ENCODE assay signal across 1 cellular context in the genomic region with DNA sequence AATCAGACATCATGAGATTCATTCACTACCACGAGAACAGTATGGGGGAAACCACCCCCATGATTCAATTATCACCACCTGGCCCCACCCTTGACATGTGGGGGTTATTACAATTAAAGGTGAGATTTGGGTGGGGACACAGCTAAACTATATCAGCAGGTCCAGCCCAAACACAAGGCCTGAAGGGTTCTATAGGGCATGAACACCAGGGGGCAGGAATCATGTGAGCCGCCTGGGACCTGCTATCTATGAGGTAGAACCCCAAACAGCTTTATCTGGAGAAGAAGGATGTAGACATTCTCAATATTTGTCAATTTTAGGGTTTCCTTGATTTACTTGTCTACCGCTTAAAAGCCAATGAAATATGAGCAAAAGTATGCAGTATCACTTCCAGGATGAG.
TF ChIP-seq lines count a peak whose summit lies in the region.

No MANE protein-coding gene starts in this region.

TF ChIP-seq in WTC11, 78 proteins besides CTCF, POLR2A, EP300 and RAD21 (continued from another document):
- TF ChIP-seq, protein P1, sequence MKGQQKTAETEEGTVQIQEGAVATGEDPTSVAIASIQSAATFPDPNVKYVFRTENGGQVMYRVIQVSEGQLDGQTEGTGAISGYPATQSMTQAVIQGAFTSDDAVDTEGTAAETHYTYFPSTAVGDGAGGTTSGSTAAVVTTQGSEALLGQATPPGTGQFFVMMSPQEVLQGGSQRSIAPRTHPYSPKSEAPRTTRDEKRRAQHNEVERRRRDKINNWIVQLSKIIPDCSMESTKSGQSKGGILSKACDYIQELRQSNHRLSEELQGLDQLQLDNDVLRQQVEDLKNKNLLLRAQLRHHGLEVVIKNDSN (CRISPR knock-in tag; IDR thresholded peaks at IDR 0.05) = no peak
- TF ChIP-seq ZNF138 (CRISPR knock-in tag; conservative IDR thresholded peaks at IDR 0.05) (no peak), JAZF1 (CRISPR knock-in tag; IDR thresholded peaks at IDR 0.05) (no peak)
- TF ChIP-seq, protein P2, sequence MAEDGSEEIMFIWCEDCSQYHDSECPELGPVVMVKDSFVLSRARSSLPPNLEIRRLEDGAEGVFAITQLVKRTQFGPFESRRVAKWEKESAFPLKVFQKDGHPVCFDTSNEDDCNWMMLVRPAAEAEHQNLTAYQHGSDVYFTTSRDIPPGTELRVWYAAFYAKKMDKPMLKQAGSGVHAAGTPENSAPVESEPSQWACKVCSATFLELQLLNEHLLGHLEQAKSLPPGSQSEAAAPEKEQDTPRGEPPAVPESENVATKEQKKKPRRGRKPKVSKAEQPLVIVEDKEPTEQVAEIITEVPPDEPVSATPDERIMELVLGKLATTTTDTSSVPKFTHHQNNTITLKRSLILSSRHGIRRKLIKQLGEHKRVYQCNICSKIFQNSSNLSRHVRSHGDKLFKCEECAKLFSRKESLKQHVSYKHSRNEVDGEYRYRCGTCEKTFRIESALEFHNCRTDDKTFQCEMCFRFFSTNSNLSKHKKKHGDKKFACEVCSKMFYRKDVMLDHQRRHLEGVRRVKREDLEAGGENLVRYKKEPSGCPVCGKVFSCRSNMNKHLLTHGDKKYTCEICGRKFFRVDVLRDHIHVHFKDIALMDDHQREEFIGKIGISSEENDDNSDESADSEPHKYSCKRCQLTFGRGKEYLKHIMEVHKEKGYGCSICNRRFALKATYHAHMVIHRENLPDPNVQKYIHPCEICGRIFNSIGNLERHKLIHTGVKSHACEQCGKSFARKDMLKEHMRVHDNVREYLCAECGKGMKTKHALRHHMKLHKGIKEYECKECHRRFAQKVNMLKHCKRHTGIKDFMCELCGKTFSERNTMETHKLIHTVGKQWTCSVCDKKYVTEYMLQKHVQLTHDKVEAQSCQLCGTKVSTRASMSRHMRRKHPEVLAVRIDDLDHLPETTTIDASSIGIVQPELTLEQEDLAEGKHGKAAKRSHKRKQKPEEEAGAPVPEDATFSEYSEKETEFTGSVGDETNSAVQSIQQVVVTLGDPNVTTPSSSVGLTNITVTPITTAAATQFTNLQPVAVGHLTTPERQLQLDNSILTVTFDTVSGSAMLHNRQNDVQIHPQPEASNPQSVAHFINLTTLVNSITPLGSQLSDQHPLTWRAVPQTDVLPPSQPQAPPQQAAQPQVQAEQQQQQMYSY (CRISPR knock-in tag; IDR thresholded peaks at IDR 0.05) = no peak
